ENCODE assay signal across 8 cellular contexts in genomic region chr6:143941852-143942627, GRCh38.
DNase-seq lines count a peak whose midpoint lies in the region; ATAC-seq, FAIRE-seq and TF ChIP-seq lines count a peak whose summit lies in the region.

No MANE protein-coding gene starts in this region.

- H3K36me3 ChIP-seq in Karpas-422 (ENCODE audit: insufficient read depth, low read length) (no peaks in the 10 kb centered on the region), GM12878 (ENCODE audit: control insufficient read depth in 2 of 2, insufficient read depth in 2 of 2, low read length in 1 of 2) (no peaks in the 10 kb centered on the region; a peak in 1 of 4 replicates)

- H2AFZ ChIP-seq in Karpas-422 (ENCODE audit: low read length), result peak overlapping the region; percentile 72; the same call in 1 of the 2 replicates
- H2AFZ ChIP-seq in GM12878 (ENCODE audit: control insufficient read depth, low read depth, low read length), result no peak overlapping the region

- in situ Hi-C loops in GM12878 (cut with MboI), result loop anchor here (5.0 to 10.0 kb wide), 3 partner anchors 70 to 283 kb away; no protein-coding TSS in a partner anchor

- BruUV-seq in GM12878 (replicated peaks; lab: Mats Ljungman, UMichigan), result no TSS peak

- DNase-seq in Ammon's horn (ENCODE audit: low spot score) (peak; percentile 32), Karpas-422 (peak; percentile 91), T-helper 2 cell (peak in 4 of 5 experiments; percentile 20 to 55 (median 36)), GM12878 (ENCODE audit: low read depth, low spot score) (no peak), kidney tubule cell (ENCODE audit: low spot score) (peak; percentile 60)
- peak; percentile 9 to 12 for DNase-seq in stimulated activated CD8-positive, alpha-beta memory T cell treated with anti-CD3 and anti-CD28 coated beads, Interleukin-15, amount 100 ng/mL, for 4 hours (ENCODE audit: low read depth in 2 of 2)

- TF ChIP-seq POLR2A in GM12878 (IDR thresholded peaks at IDR 0.05; ENCODE audit: low read depth, low read length), result no peak

- no peaks in the 10 kb centered on the region for H4K20me1 ChIP-seq in Karpas-422 (ENCODE audit: insufficient read depth, low read depth, low read length)
- H4K20me1 ChIP-seq in GM12878 (ENCODE audit: control insufficient read depth, insufficient read depth), result no peaks in the 10 kb centered on the region

- peak; percentile 49 for FAIRE-seq in GM12878 (lab: Jason Lieb, UNC)

- intact Hi-C loops in GM12878 (cut with micrococcal nuclease; ENCODE audit: unreplicated experiment), result loop anchor here (1.0 to 2.0 kb wide), 3 partner anchors 148 to 367 kb away; no protein-coding TSS in a partner anchor

- H3K9me3 ChIP-seq in Karpas-422 (ENCODE audit: low read length), result no peaks in the 10 kb centered on the region
- H3K9me3 ChIP-seq in GM12878 (replicated peaks; ENCODE audit: control insufficient read depth, insufficient read depth, low read length), result no peaks in the 10 kb centered on the region

- H3K4me3 ChIP-seq in Karpas-422 (ENCODE audit: low read length), result no peak overlapping the region
- H3K4me3 ChIP-seq in GM12878, result no peak overlapping the region

- H3K79me2 ChIP-seq in Karpas-422 (ENCODE audit: low read length) (no peaks in the 10 kb centered on the region), GM12878 (ENCODE audit: control insufficient read depth, insufficient read depth, low read length) (no peaks in the 10 kb centered on the region)

- RAD21 ChIA-PET in GM12878 (lab: Charles Lee; ENCODE audit: unreplicated experiment), result interaction anchor here (0.9 to 7.4 kb wide), 5 partner anchors 71 to 367 kb away, joined by 3 to 119 read pairs (median 6); no protein-coding TSS in a partner anchor

- H3K27me3 ChIP-seq in Karpas-422 (ENCODE audit: low read length) (no peaks in the 10 kb centered on the region), GM12878 (replicated peaks in 1 of 2; ENCODE audit: control insufficient read depth in 2 of 2, insufficient read depth in 2 of 2, low read length in 1 of 2) (no peaks in the 10 kb centered on the region)

- H3K4me1 ChIP-seq in Karpas-422 (ENCODE audit: low read length) (no peaks in the 10 kb centered on the region), GM12878 (ENCODE audit: control insufficient read depth, insufficient read depth, low read length) (peaks cover 5% of the 10 kb centered on the region; the same call in 1 of the 2 replicates)

- TF ChIP-seq EP300 in GM12878 (IDR thresholded peaks at IDR 0.05; ENCODE audit: borderline replicate concordance in 1 of 2, control insufficient read depth in 1 of 2, low read depth in 2 of 2, low read length in 2 of 2), result no peak

- no peak overlapping the region for H3K27ac ChIP-seq in Karpas-422 (ENCODE audit: low read length)
- no peak overlapping the region for H3K27ac ChIP-seq in GM12878 (ENCODE audit: control insufficient read depth, insufficient read depth)

- H3K4me2 ChIP-seq in Karpas-422 (ENCODE audit: low read depth, low read length, poor library complexity, severe bottlenecking) (no peak overlapping the region), GM12878 (ENCODE audit: control insufficient read depth, insufficient read depth) (no peak overlapping the region)

- SMC1A ChIA-PET in GM12878 (lab: Charles Lee; ENCODE audit: uncharacterized antibody, unreplicated experiment), result interaction anchor here (0.7 to 8.0 kb wide), 13 partner anchors 12 to 368 kb away, joined by 3 to 112 read pairs (median 5); no protein-coding TSS in a partner anchor

- CTCF ChIA-PET in GM12878 (lab: Yijun Ruan, JAX), result interaction anchor here (0.6 to 9.6 kb wide), 33 partner anchors 9 to 445 kb away, joined by 3 to 244 read pairs (median 4); partner anchors contain the start of genes LTV1 and SF3B5

- TF ChIP-seq RAD21 in GM12878 (IDR thresholded peaks at IDR 0.05; ENCODE audit: insufficient read depth, low read depth, low read length), result peak; percentile 41

- no peak overlapping the region for H3K9ac ChIP-seq in Karpas-422 (ENCODE audit: low read length)
- no peak overlapping the region for H3K9ac ChIP-seq in GM12878 (ENCODE audit: control insufficient read depth, insufficient read depth, low read length)

- ATAC-seq in GM19025 (IDR thresholded peaks at IDR 0.05; ENCODE audit: low read depth, unreplicated experiment) (peak; percentile 79), GM12878 (peak; percentile 84), HG02970 (IDR thresholded peaks at IDR 0.05; ENCODE audit: low FRiP score, unreplicated experiment) (no peak)

- no peaks in the 10 kb centered on the region for H3K9me2 ChIP-seq in Karpas-422 (replicated peaks; ENCODE audit: insufficient read depth, low read length)

- POLR2A ChIA-PET in GM12878 (lab: Charles Lee), result no interaction called here

- 46% methylated on average over 20 of the region's 20 CpGs for WGBS in GM12878 (ENCODE audit: insufficient coverage, insufficient replicate concordance, low lambda C conversion rate, missing lambda C conversion rate)

- TF ChIP-seq CTCF in GM12878 (IDR thresholded peaks at IDR 0.05 in 2 of 3, conservative IDR thresholded peaks at IDR 0.05 in 1 of 3; ENCODE audit: control insufficient read depth in 2 of 3, extremely low read depth in 1 of 3, insufficient read depth in 1 of 3, low read depth in 3 of 3, low read length in 3 of 3), result peak; percentile 70 to 81 (median 71)

TF ChIP-seq in GM12878, 131 proteins besides CTCF, POLR2A, EP300 and RAD21 (continues in another document):
- no peak for TF ChIP-seq WRNIP1 (IDR thresholded peaks at IDR 0.05; ENCODE audit: borderline replicate concordance, low read depth, low read length)
- no peak for TF ChIP-seq FOXK2 (IDR thresholded peaks at IDR 0.05)
- TF ChIP-seq FOS (IDR thresholded peaks at IDR 0.05; ENCODE audit: borderline replicate concordance, extremely low read depth, insufficient read length), result no peak
- no peak for TF ChIP-seq HSF1 (IDR thresholded peaks at IDR 0.05; ENCODE audit: low read depth, low read length)
- TF ChIP-seq EED (IDR thresholded peaks at IDR 0.05; ENCODE audit: low read depth), result no peak
- TF ChIP-seq CEBPZ (IDR thresholded peaks at IDR 0.05; ENCODE audit: low read depth, low read length), result no peak
- no peak for TF ChIP-seq LARP7 (IDR thresholded peaks at IDR 0.05)
- TF ChIP-seq ZNF217 (IDR thresholded peaks at IDR 0.05), result no peak
- TF ChIP-seq ZBTB4 (CRISPR knock-in tag; IDR thresholded peaks at IDR 0.05), result no peak
